In genomic region chr1:11610629-11611180, GRCh38 we compare ENCODE assay signal across 20 cellular contexts. TPM values are rescaled to one million over a fixed set of nuclear protein-coding genes. Genes with fewer than 3 reads are reported as not detected.
"Had no signal": no experiment of that assay in that cellular context is flagged by ENCODE, and none has a peak within 500 bp of the region (broad histone marks: within the 10 kb centered on the region; RNA-seq: fewer than 3 reads in every experiment).

No MANE protein-coding gene starts in this region.

- H3K4me3 ChIP-seq: esophagus muscularis mucosa, gastroesophageal sphincter, hepatocyte, left ventricle myocardium inferior, lower lobe of right lung, testis, transverse colon had no signal

- H3K27ac ChIP-seq: epithelial cell of prostate, esophagus muscularis mucosa, gastroesophageal sphincter, hepatocyte, left ventricle myocardium inferior, lower lobe of right lung, neutrophil, testis, transverse colon had no signal

- DNase-seq: effector memory CD8-positive, alpha-beta T cell; glutamatergic neuron; kidney; left cardiac atrium; left ventricle myocardium inferior; lower lobe of right lung; nephron progenitor cell; stimulated activated CD4-positive, alpha-beta T cell treated with anti-CD3 and anti-CD28 coated beads, Interleukin-2, amount 100 ng/mL, for 24 hours; stimulated activated CD4-positive, alpha-beta T cell treated with anti-CD3 and anti-CD28 coated beads, Interleukin-4, amount 100 ng/mL, for 4 hours; stimulated activated naive B cell treated with anti-CD40 and anti-IgM and Interleukin-4, amounts not matched to agents 10 μg/mL and 1 μg/mL and 100 μg/mL, for 72 hours; stimulated activated naive CD8-positive, alpha-beta T cell treated with anti-CD3 and anti-CD28 coated beads, Interleukin-15, amount 100 ng/mL, for 72 hours; testis; transverse colon had no signal

- H3K27me3 ChIP-seq: hepatocyte, testis, transverse colon had no signal

- H3K79me2 ChIP-seq: hepatocyte had no signal

- H3K9me3 ChIP-seq: lower lobe of right lung, neutrophil, testis, transverse colon had no signal

- H2AFZ ChIP-seq: hepatocyte had no signal

- H3K36me3 ChIP-seq: esophagus muscularis mucosa, gastroesophageal sphincter, left ventricle myocardium inferior, lower lobe of right lung, neutrophil, transverse colon had no signal

- H3K4me2 ChIP-seq: hepatocyte had no signal

- H3K4me1 ChIP-seq: esophagus muscularis mucosa, gastroesophageal sphincter, lower lobe of right lung, testis, transverse colon had no signal

- ATAC-seq: effector memory CD8-positive, alpha-beta T cell; gastroesophageal sphincter; left cardiac atrium; lower lobe of right lung; sciatic nerve; stimulated activated naive B cell treated with anti-CD40 and anti-IgM and Interleukin-4, amounts not matched to agents 10 μg/mL and 1 μg/mL and 100 μg/mL, for 72 hours; stimulated activated naive CD8-positive, alpha-beta T cell treated with anti-CD3 and anti-CD28 coated beads, Interleukin-15, amount 100 ng/mL, for 72 hours had no signal

RNA-seq across cellular contexts. Expression of gene FBXO2, which starts 43.5 kb away (rescaled TPM):
- total RNA-seq: myocyte had no signal
